In genomic region chr6:6901945-6902344, GRCh38 we compare ENCODE assay signal across 7 cellular contexts.
"Had no signal": no experiment of that assay in that cellular context is flagged by ENCODE, and none has a peak within 500 bp of the region (broad histone marks: within the 10 kb centered on the region; RNA-seq: fewer than 3 reads in every experiment).

No MANE protein-coding gene starts in this region.

- H3K36me3 Mint-ChIP-seq: IgD-negative memory B cell had no signal

- FAIRE-seq: HepG2 had no signal

- H2AFZ ChIP-seq: GM23338 had no signal

- ATAC-seq: HCT116, HepG2 had no signal

- H3K4me1 ChIP-seq: HAP-1 had no signal

- H3K36me3 ChIP-seq: HAP-1 had no signal

- H3K9me3 ChIP-seq: HAP-1 had no signal

- H3K9me3 Mint-ChIP-seq: GM23338, IgD-negative memory B cell had no signal

- H3K27ac Mint-ChIP-seq: GM23338, IgD-negative memory B cell had no signal

- DNase-seq: H7, KG1 had no signal

- H3K4me3 Mint-ChIP-seq: GM23338, IgD-negative memory B cell had no signal

- H3K4me2 ChIP-seq: GM23338 had no signal

- H3K4me3 ChIP-seq: GM23338, HAP-1 had no signal
